Comparison of ENCODE assay signal across 8 cellular contexts in genomic region chr6:137341721-137342195, GRCh38.
DNase-seq lines count a peak whose midpoint lies in the region; ATAC-seq and TF ChIP-seq lines count a peak whose summit lies in the region.

No MANE protein-coding gene starts in this region.

- peaks cover 0 to 12% (median 0%) of the 10 kb centered on the region in 4 donors for H3K4me1 ChIP-seq in Peyer's patch
- H3K4me1 ChIP-seq in adrenal gland (replicated peaks in 1 of 2) = peaks cover 3 to 19% of the 10 kb centered on the region in 2 donors

- TF ChIP-seq POLR2A in Peyer's patch (IDR thresholded peaks at IDR 0.05) (no peak), adrenal gland (IDR thresholded peaks at IDR 0.05) (no peak)

- H3K4me3 ChIP-seq in AG10803 (ENCODE audit: low read length) (no peak overlapping the region), H7 (ENCODE audit: insufficient read depth, low read depth, low read length) (no peak overlapping the region), Peyer's patch (peak overlapping the region in 1 of 4 donors; percentile 39), adrenal gland (peak overlapping the region in 1 of 4 donors; percentile 23)

- ATAC-seq in left colon = peak; percentile 62
- no peak for ATAC-seq in GM21423 (IDR thresholded peaks at IDR 0.05; ENCODE audit: unreplicated experiment)
- ATAC-seq in HG02588 (IDR thresholded peaks at IDR 0.05; ENCODE audit: unreplicated experiment) = no peak

- no peak overlapping the region for H3K27ac ChIP-seq in Peyer's patch
- H3K27ac ChIP-seq in adrenal gland = no peak overlapping the region

- H3K36me3 ChIP-seq in H7 (replicated peaks; ENCODE audit: control insufficient read depth, insufficient read depth, low read length) (no peaks in the 10 kb centered on the region), Peyer's patch (no peaks in the 10 kb centered on the region), adrenal gland (replicated peaks in 1 of 2) (no peaks in the 10 kb centered on the region)

- DNase-seq in AG10803 (ENCODE audit: low read depth) = peak; percentile 95
- peak; percentile 58 for DNase-seq in H7
- DNase-seq in Peyer's patch = peak in 2 of 3 donors; percentile 59 to 75
- peak; percentile 73 to 95 (median 84) for DNase-seq in adrenal gland
- peak in 1 of 2 donors; percentile 50 for DNase-seq in left colon
- peak; percentile 21 for DNase-seq in stimulated activated CD8-positive, alpha-beta memory T cell treated with anti-CD3 and anti-CD28 coated beads, Interleukin-7, amount 100 ng/mL, for 24 hours (ENCODE audit: low read depth)

- 29 to 40% (median 34%) methylated on average over 10 to 15 of the region's 15 CpGs for WGBS in adrenal gland, 4 donors

- H3K27me3 ChIP-seq in H7 (ENCODE audit: control insufficient read depth, insufficient read depth, low read length) = no peaks in the 10 kb centered on the region
- H3K27me3 ChIP-seq in Peyer's patch = no peaks in the 10 kb centered on the region
- H3K27me3 ChIP-seq in adrenal gland = no peaks in the 10 kb centered on the region

- 0 out of 2 replicates have a peak, but pooled peaks have one; percentile 10 for TF ChIP-seq CTCF in AG10803 (conservative IDR thresholded peaks at IDR 0.05; ENCODE audit: low read length)
- peak in 4 of 6 experiments; percentile 41 to 55 (median 54) for TF ChIP-seq CTCF in Peyer's patch (IDR thresholded peaks at IDR 0.05)
- peak in 4 of 6 experiments; percentile 10 to 31 (median 23) for TF ChIP-seq CTCF in adrenal gland (IDR thresholded peaks at IDR 0.05)

- intact Hi-C loops in adrenal gland (cut with DNase I) (no loop called here), left colon (cut with DNase I, micrococcal nuclease) (no loop called here)

- H3K9me3 ChIP-seq in Peyer's patch (no peaks in the 10 kb centered on the region), adrenal gland (replicated peaks in 1 of 3) (no peaks in the 10 kb centered on the region)
